ENCODE assay signal across 7 cellular contexts in genomic region chr7:38263236-38263635, GRCh38.
DNase-seq lines count a peak whose midpoint lies in the region; ATAC-seq and TF ChIP-seq lines count a peak whose summit lies in the region.
"Not testable (repeated sequence)": the region's sequence is repeated elsewhere in the genome, so short reads cannot be mapped to it uniquely, and the experiment has no call there.

No MANE protein-coding gene starts in this region.

- not testable (repeated sequence) for TF ChIP-seq POLR2A in prostate gland (IDR thresholded peaks at IDR 0.05)

- H3K4me3 ChIP-seq in prostate gland: not testable (repeated sequence)

- peak overlapping the region; percentile 100 for H3K27ac ChIP-seq in VCaP
- peak overlapping the region; percentile 70 to 73 for H3K27ac ChIP-seq in prostate gland

- ATAC-seq in effector memory CD8-positive, alpha-beta T cell (replicated peaks): not testable (repeated sequence)

- CTCF ChIA-PET in activated naive CD4-positive, alpha-beta T cell treated with anti-CD3 and anti-CD28 coated beads for 36 hours (lab: Charles Lee): not testable (repeated sequence)

- not testable (repeated sequence) for H3K9me3 ChIP-seq in prostate gland

- not testable (repeated sequence) for H3K9me3 Mint-ChIP-seq in activated naive CD4-positive, alpha-beta T cell treated with anti-CD3 and anti-CD28 coated beads for 36 hours; effector memory CD8-positive, alpha-beta T cell

- H3K27me3 ChIP-seq in prostate gland (replicated peaks; ENCODE audit: insufficient read depth): not testable (repeated sequence)

- not testable (repeated sequence) for H3K4me1 ChIP-seq in prostate gland (replicated peaks)

- H3K27ac Mint-ChIP-seq in activated naive CD4-positive, alpha-beta T cell treated with anti-CD3 and anti-CD28 coated beads for 36 hours: not testable (repeated sequence)
- peak overlapping the region in 1 of 2 donors; percentile 29 for H3K27ac Mint-ChIP-seq in effector memory CD8-positive, alpha-beta T cell

- 23% methylated on average over 1 of the region's 1 CpG for WGBS in prostate gland

- not testable (repeated sequence) for H3K36me3 Mint-ChIP-seq in activated naive CD4-positive, alpha-beta T cell treated with anti-CD3 and anti-CD28 coated beads for 36 hours (ENCODE audit: low read depth)
- H3K36me3 Mint-ChIP-seq in effector memory CD8-positive, alpha-beta T cell (ENCODE audit: insufficient read depth): peaks cover 74% of the 10 kb centered on the region

- intact Hi-C loops in activated naive CD4-positive, alpha-beta T cell treated with anti-CD3 and anti-CD28 coated beads for 36 hours (cut with micrococcal nuclease): loop anchor here (5.0 kb wide), 1 partner anchor 39 kb away; no protein-coding TSS in a partner anchor
- intact Hi-C loops in prostate gland (cut with DNase I): not testable (repeated sequence)

- H3K4me1 Mint-ChIP-seq in activated naive CD4-positive, alpha-beta T cell treated with anti-CD3 and anti-CD28 coated beads for 36 hours (ENCODE audit: low read depth); effector memory CD8-positive, alpha-beta T cell (ENCODE audit: low read depth in 2 of 2): not testable (repeated sequence)

- DNase-seq in COLO829 (ENCODE audit: low spot score) (peak; percentile 36), NCI-H526 (lab: John Stamatoyannopoulos, UW) (peak; percentile 1 to 28), medulla oblongata (ENCODE audit: extremely low spot score) (peak; percentile 26)
- not testable (repeated sequence) for DNase-seq in activated naive CD4-positive, alpha-beta T cell treated with anti-CD3 and anti-CD28 coated beads for 36 hours; effector memory CD8-positive, alpha-beta T cell; prostate gland (ENCODE audit: low spot score)

- peak overlapping the region; percentile 6 for H3K4me3 Mint-ChIP-seq in activated naive CD4-positive, alpha-beta T cell treated with anti-CD3 and anti-CD28 coated beads for 36 hours
- peak overlapping the region; percentile 59 to 71 for H3K4me3 Mint-ChIP-seq in effector memory CD8-positive, alpha-beta T cell

- TF ChIP-seq CTCF in VCaP (conservative IDR thresholded peaks at IDR 0.05); prostate gland (IDR thresholded peaks at IDR 0.05): not testable (repeated sequence)

- H3K36me3 ChIP-seq in prostate gland: not testable (repeated sequence)

- H3K27me3 Mint-ChIP-seq in activated naive CD4-positive, alpha-beta T cell treated with anti-CD3 and anti-CD28 coated beads for 36 hours (ENCODE audit: low read depth); effector memory CD8-positive, alpha-beta T cell: not testable (repeated sequence)
